8 cellular contexts compared by ENCODE assay signal in the genomic region with DNA sequence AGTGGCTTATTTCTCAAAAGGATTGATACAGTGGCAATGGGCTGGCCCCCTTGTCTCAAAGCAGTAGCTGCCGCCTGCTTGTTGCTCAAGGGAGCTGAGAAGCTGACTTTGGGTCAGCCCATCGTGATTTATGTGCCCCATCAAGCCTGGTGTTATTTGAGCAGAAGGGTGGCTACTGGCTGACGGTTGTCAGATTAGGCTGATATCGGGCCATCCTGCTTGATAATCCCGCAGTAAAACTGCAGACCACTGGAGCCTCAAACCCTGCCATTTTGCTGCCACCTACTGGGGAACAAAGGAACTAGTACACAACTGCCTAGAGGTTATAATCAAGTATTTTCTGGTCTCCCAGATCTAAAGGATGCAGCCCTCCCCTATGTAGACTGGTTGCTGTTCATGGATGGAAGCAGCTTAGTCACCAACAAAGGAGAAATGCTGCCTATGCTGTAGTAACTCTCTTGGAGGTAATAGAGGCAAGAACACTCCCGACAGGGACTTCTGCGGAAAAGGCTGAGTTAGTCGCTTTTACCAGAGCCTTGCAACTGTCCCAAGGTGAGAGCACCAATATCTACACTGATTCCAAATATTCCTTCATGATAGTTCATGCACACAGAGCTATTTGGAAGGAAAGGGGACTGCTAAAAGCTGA.
A peak's percentile ranks its signal among the peaks of the same experiment; 100 is the strongest.
DNase-seq lines count a peak whose midpoint lies in the region; ATAC-seq, FAIRE-seq and TF ChIP-seq lines count a peak whose summit lies in the region.

No MANE protein-coding gene starts in this region.

- H3K9me3 Mint-ChIP-seq in memory B cell = no peaks in the 10 kb centered on the region
- H3K9me3 Mint-ChIP-seq in stimulated activated effector memory CD8-positive, alpha-beta T cell treated with anti-CD3 and anti-CD28 coated beads, Interleukin-12 subunit alpha, Interleukin-12 subunit beta, amount 100 ng/mL, for 72 hours = no peaks in the 10 kb centered on the region

- no peak for TF ChIP-seq POLR2A in GM12891 (IDR thresholded peaks at IDR 0.05; ENCODE audit: low read depth, low read length)

- peak; percentile 65 for DNase-seq in ACHN
- peak; percentile 25 for DNase-seq in GM12891 (ENCODE audit: insufficient read length, low spot score)
- peak; percentile 68 for DNase-seq in NCI-H2227 (lab: John Stamatoyannopoulos, UW; ENCODE audit: unreplicated experiment)
- DNase-seq in activated CD4-positive, alpha-beta T cell treated with anti-CD3 and anti-CD28 coated beads, Interleukin-2, amount 50 U/mL, for 1 hour = peak; percentile 16
- DNase-seq in effector CD8-positive, alpha-beta T cell (lab: John Stamatoyannopoulos, UW) = peak; percentile 2
- DNase-seq in memory B cell (ENCODE audit: low spot score in 2 of 2) = peak; percentile 34 to 52
- DNase-seq in stimulated activated effector memory CD8-positive, alpha-beta T cell treated with anti-CD3 and anti-CD28 coated beads, Interleukin-12 subunit alpha, Interleukin-12 subunit beta, amount 100 ng/mL, for 72 hours (ENCODE audit: low spot score in 2 of 2) = peak; percentile 32 to 56

- peaks cover 3% of the 10 kb centered on the region for H3K27me3 Mint-ChIP-seq in memory B cell

- peak; percentile 73 for FAIRE-seq in GM12891 (lab: Jason Lieb, UNC)

- H3K4me3 Mint-ChIP-seq in memory B cell = no peak overlapping the region
- no peak overlapping the region for H3K4me3 Mint-ChIP-seq in stimulated activated effector memory CD8-positive, alpha-beta T cell treated with anti-CD3 and anti-CD28 coated beads, Interleukin-12 subunit alpha, Interleukin-12 subunit beta, amount 100 ng/mL, for 72 hours

- H3K4me1 Mint-ChIP-seq in memory B cell = peaks cover 8% of the 10 kb centered on the region
- no peaks in the 10 kb centered on the region for H3K4me1 Mint-ChIP-seq in stimulated activated effector memory CD8-positive, alpha-beta T cell treated with anti-CD3 and anti-CD28 coated beads, Interleukin-12 subunit alpha, Interleukin-12 subunit beta, amount 100 ng/mL, for 72 hours

- in situ Hi-C loops in ACHN (cut with HindIII; ENCODE audit: low pct_ligation_motif_present, low pct_unique_long_range_greater_than_20kb, low sequenced_read_pairs) = no loop called here

- H3K36me3 Mint-ChIP-seq in memory B cell = peaks cover 1% of the 10 kb centered on the region
- H3K36me3 Mint-ChIP-seq in stimulated activated effector memory CD8-positive, alpha-beta T cell treated with anti-CD3 and anti-CD28 coated beads, Interleukin-12 subunit alpha, Interleukin-12 subunit beta, amount 100 ng/mL, for 72 hours = no peaks in the 10 kb centered on the region

- no peak overlapping the region for H3K27ac Mint-ChIP-seq in memory B cell
- no peak overlapping the region for H3K27ac Mint-ChIP-seq in stimulated activated effector memory CD8-positive, alpha-beta T cell treated with anti-CD3 and anti-CD28 coated beads, Interleukin-12 subunit alpha, Interleukin-12 subunit beta, amount 100 ng/mL, for 72 hours

- ATAC-seq in HG03039 (IDR thresholded peaks at IDR 0.05; ENCODE audit: unreplicated experiment) = peak; percentile 64
- ATAC-seq in memory B cell (ENCODE audit: low read depth) = peak; percentile 82
- ATAC-seq in stimulated activated effector memory CD8-positive, alpha-beta T cell treated with anti-CD3 and anti-CD28 coated beads, Interleukin-12 subunit alpha, Interleukin-12 subunit beta, amount 100 ng/mL, for 72 hours = peak; percentile 70

TF ChIP-seq in GM12891, 5 proteins besides CTCF, POLR2A, EP300 and RAD21:
- no peak for TF ChIP-seq PAX5 (IDR thresholded peaks at IDR 0.05; ENCODE audit: insufficient read depth, low read length, severe bottlenecking)
- TF ChIP-seq SPI1 (IDR thresholded peaks at IDR 0.05; ENCODE audit: low read depth, low read length) = no peak
- TF ChIP-seq POLR2AphosphoS5 (IDR thresholded peaks at IDR 0.05; ENCODE audit: low read depth, low read length) = no peak
- no peak for TF ChIP-seq TAF1 (IDR thresholded peaks at IDR 0.05; ENCODE audit: low read depth, low read length)
- TF ChIP-seq POU2F2 (IDR thresholded peaks at IDR 0.05; ENCODE audit: low read depth, low read length) = no peak
TF ChIP-seq in GM12891: peak in this region for 0.

Comparison
In these comparisons a context has a peak if more than half of its experiments do, and no peak if none do; other contexts are left out.
1. Peak in every context shown above with its lines: DNase-seq and ATAC-seq.
2. DNase-seq: peak in every context shown above with its lines; median percentile 68 in NCI-H2227; 65 in ACHN; 44 in stimulated activated effector memory CD8-positive, alpha-beta T cell treated with anti-CD3 and anti-CD28 coated beads, Interleukin-12 subunit alpha, Interleukin-12 subunit beta, amount 100 ng/mL, for 72 hours; 43 in memory B cell; 25 in GM12891; 16 in activated CD4-positive, alpha-beta T cell treated with anti-CD3 and anti-CD28 coated beads, Interleukin-2, amount 50 U/mL, for 1 hour; 2 in effector CD8-positive, alpha-beta T cell.